32 cellular contexts compared by ENCODE assay signal in genomic region chr5:54037205-54037604, GRCh38.
"Had no signal": no experiment of that assay in that cellular context is flagged by ENCODE, and none has a peak within 500 bp of the region (broad histone marks: within the 10 kb centered on the region; RNA-seq: fewer than 3 reads in every experiment).

No MANE protein-coding gene starts in this region.

- DNase-seq: activated CD4-positive, alpha-beta memory T cell treated with anti-CD3 and anti-CD28 coated beads, Interleukin-2, amount 10 ng/mL, durations not matched to agents 7 days and 5 days; activated CD4-positive, alpha-beta T cell treated with anti-CD3 and anti-CD28 coated beads for 1 hour; activated CD4-positive, alpha-beta T cell treated with anti-CD3 and anti-CD28 coated beads for 36 hours; activated CD4-positive, alpha-beta T cell treated with anti-CD3 and anti-CD28 coated beads for 48 hours; activated CD4-positive, alpha-beta T cell treated with anti-CD3 and anti-CD28 coated beads, Interleukin-2, amount 10 ng/mL, durations not matched to agents 7 days and 5 days; activated CD4-positive, alpha-beta T cell treated with anti-CD3 and anti-CD28 coated beads, Interleukin-2, amount 50 U/mL, for 48 hours; activated CD4-positive, CD25-positive, alpha-beta regulatory T cell; activated CD8-positive, alpha-beta memory T cell treated with anti-CD3 and anti-CD28 coated beads for 24 hours; activated CD8-positive, alpha-beta memory T cell treated with anti-CD3 and anti-CD28 coated beads, Interleukin-2, amount 10 ng/mL, durations not matched to agents 7 days and 5 days; activated CD8-positive, alpha-beta memory T cell treated with anti-CD3 and anti-CD28 coated beads, Interleukin-2, amount 50 U/mL, for 48 hours; activated CD8-positive, alpha-beta T cell treated with anti-CD3 and anti-CD28 coated beads, Interleukin-2, amount 10 ng/mL, durations not matched to agents 7 days and 5 days; activated effector memory CD4-positive, alpha-beta T cell treated with Interleukin-2 at 50 U/mL for 16 hours; activated gamma-delta T cell; activated naive CD4-positive, alpha-beta T cell treated with anti-CD3 and anti-CD28 coated beads, Interleukin-2, amount 10 ng/mL, durations not matched to agents 7 days and 5 days; activated naive CD4-positive, alpha-beta T cell treated with Interleukin-2 at 50 U/mL for 16 hours; activated naive CD8-positive, alpha-beta T cell treated with anti-CD3 and anti-CD28 coated beads, Interleukin-2, amount 10 ng/mL, durations not matched to agents 7 days and 5 days; activated naive CD8-positive, alpha-beta T cell treated with anti-CD3 and anti-CD28 coated beads, Interleukin-2, amount 50 U/mL, for 24 hours; activated T-cell treated with anti-CD3 and anti-CD28 coated beads, Interleukin-2, amount 50 U/mL, for 24 hours; activated T-cell treated with anti-CD3 and anti-CD28 coated beads, Interleukin-2, amount 50 U/mL, for 48 hours; amygdala; anterior cingulate cortex; caudate nucleus; cerebellar nuclear complex; T-helper 1 cell; T-helper 2 cell; T-helper 9 cell; WERI-Rb-1 had no signal

- H3K27ac ChIP-seq: ascending aorta, cardiac muscle cell, WERI-Rb-1 had no signal

- H3K9me3 ChIP-seq: ascending aorta had no signal

- H3K4me3 ChIP-seq: ascending aorta, cardiac muscle cell had no signal

- ATAC-seq: activated CD4-positive, alpha-beta T cell treated with anti-CD3 and anti-CD28 coated beads for 36 hours; activated CD4-positive, CD25-positive, alpha-beta regulatory T cell treated with anti-CD3 and anti-CD28 coated beads, Interleukin-2, amount 50 U/mL, for 24 hours; activated CD8-positive, alpha-beta memory T cell treated with anti-CD3 and anti-CD28 coated beads, Interleukin-2, amount 10 ng/mL, durations not matched to agents 7 days and 5 days; activated CD8-positive, alpha-beta T cell treated with anti-CD3 and anti-CD28 coated beads, Interleukin-2, amount 10 ng/mL, durations not matched to agents 7 days and 5 days; activated naive CD8-positive, alpha-beta T cell treated with anti-CD3 and anti-CD28 coated beads, Interleukin-2, amount 50 U/mL, for 24 hours; WTC11 had no signal

- H3K27me3 ChIP-seq: ascending aorta, cardiac muscle cell had no signal

- H3K36me3 ChIP-seq: ascending aorta, cardiac muscle cell, WERI-Rb-1 had no signal

- FAIRE-seq: bronchial epithelial cell had no signal

- H3K4me1 ChIP-seq: ascending aorta had no signal
